ENCODE assay signal across 9 cellular contexts in genomic region chr1:37752213-37752582, GRCh38. TPM values are rescaled to one million over a fixed set of nuclear protein-coding genes. Genes with fewer than 3 reads are reported as not detected.
DNase-seq lines count a peak whose midpoint lies in the region; ATAC-seq and TF ChIP-seq lines count a peak whose summit lies in the region.
"Had no signal": no experiment of that assay in that cellular context is flagged by ENCODE, and none has a peak within 500 bp of the region (broad histone marks: within the 10 kb centered on the region; RNA-seq: fewer than 3 reads in every experiment).

No MANE protein-coding gene starts in this region.

- no peak overlapping the region for H2AFZ ChIP-seq in mammary epithelial cell (ENCODE audit: low read depth, low read length)

- dilution Hi-C loops in mammary epithelial cell (cut with HindIII; ENCODE audit: low sequenced_read_pairs): no loop called here

- no peaks in the 10 kb centered on the region for H3K9me3 Mint-ChIP-seq in natural killer cell treated with Interleukin-12 subunit alpha and Interleukin-12 subunit beta and Interleukin-15 and Interleukin-18, amount 100 ng/mL, for 72 hours

- H3K27me3 Mint-ChIP-seq in natural killer cell treated with Interleukin-12 subunit alpha and Interleukin-12 subunit beta and Interleukin-15 and Interleukin-18, amount 100 ng/mL, for 72 hours: peaks cover 21 to 33% of the 10 kb centered on the region in 2 donors

- no peak overlapping the region for H3K27ac ChIP-seq in mammary epithelial cell (ENCODE audit: insufficient read depth, low read depth, low read length)

- no peaks in the 10 kb centered on the region for H3K9me3 ChIP-seq in mammary epithelial cell (replicated peaks; ENCODE audit: insufficient read depth, low read length)

- H3K27me3 ChIP-seq in mammary epithelial cell (ENCODE audit: insufficient read depth, low read length): peaks cover 20% of the 10 kb centered on the region

- no peak overlapping the region for H3K27ac Mint-ChIP-seq in natural killer cell treated with Interleukin-12 subunit alpha and Interleukin-12 subunit beta and Interleukin-15 and Interleukin-18, amount 100 ng/mL, for 72 hours

- H3K36me3 ChIP-seq in mammary epithelial cell (ENCODE audit: insufficient read depth, low read length): no peaks in the 10 kb centered on the region

- no peak for TF ChIP-seq CTCF in mammary epithelial cell (conservative IDR thresholded peaks at IDR 0.05 in 1 of 2, IDR thresholded peaks at IDR 0.05 in 1 of 2; ENCODE audit: extremely low read depth in 1 of 2, insufficient read depth in 1 of 2, low read depth in 1 of 2, low read length in 2 of 2)

- H3K4me2 ChIP-seq in mammary epithelial cell (ENCODE audit: insufficient read depth, low read depth, low read length): peak overlapping the region; percentile 26

- DNase-seq in DMS53 treated with DMSO at 0.1 percent for 48 hours (lab: John Stamatoyannopoulos, UW; ENCODE audit: unreplicated experiment) (peak; percentile 24), NCI-H146 treated with DMSO at 0.1 percent for 48 hours (lab: John Stamatoyannopoulos, UW; ENCODE audit: unreplicated experiment) (peak; percentile 1), mammary epithelial cell (no peak), SKM-1 treated with dmso at 0.1 percent for 144 hours (lab: John Stamatoyannopoulos, UW; ENCODE audit: unreplicated experiment) (no peak), GF-D8 (lab: John Stamatoyannopoulos, UW) (no peak)
- no peak for DNase-seq in natural killer cell treated with Interleukin-12 subunit alpha and Interleukin-12 subunit beta and Interleukin-15 and Interleukin-18, amount 100 ng/mL, for 72 hours (ENCODE audit: low spot score)

- no peak for ATAC-seq in natural killer cell treated with Interleukin-12 subunit alpha and Interleukin-12 subunit beta and Interleukin-15 and Interleukin-18, amount 100 ng/mL, for 72 hours
- no peak for ATAC-seq in HG02884 (IDR thresholded peaks at IDR 0.05; ENCODE audit: unreplicated experiment)
- no peak for ATAC-seq in HG02798 (IDR thresholded peaks at IDR 0.05; ENCODE audit: poor library complexity, unreplicated experiment)

- BruUV-seq in mammary epithelial cell (replicated peaks; lab: Mats Ljungman, UMichigan): no TSS peak

- H3K4me1 Mint-ChIP-seq in natural killer cell treated with Interleukin-12 subunit alpha and Interleukin-12 subunit beta and Interleukin-15 and Interleukin-18, amount 100 ng/mL, for 72 hours (ENCODE audit: low read depth in 2 of 2): peaks cover 4 to 5% of the 10 kb centered on the region in 2 donors

- H3K36me3 Mint-ChIP-seq in natural killer cell treated with Interleukin-12 subunit alpha and Interleukin-12 subunit beta and Interleukin-15 and Interleukin-18, amount 100 ng/mL, for 72 hours: no peaks in the 10 kb centered on the region

- H3K79me2 ChIP-seq in mammary epithelial cell (ENCODE audit: insufficient read depth, low read length): no peaks in the 10 kb centered on the region

- H3K4me3 ChIP-seq in mammary epithelial cell (replicated peaks in 1 of 3; ENCODE audit: insufficient read depth in 1 of 3, low read depth in 2 of 3, low read length in 3 of 3): no peak overlapping the region

- no peak overlapping the region for H3K9ac ChIP-seq in mammary epithelial cell (ENCODE audit: insufficient read depth, low read length)

- no peaks in the 10 kb centered on the region for H3K4me1 ChIP-seq in mammary epithelial cell (ENCODE audit: insufficient read depth, low read length)

- no peaks in the 10 kb centered on the region for H4K20me1 ChIP-seq in mammary epithelial cell (ENCODE audit: insufficient read depth, low read length)

- in situ Hi-C loops in mammary epithelial cell (cut with MboI; ENCODE audit: low sequenced_read_pairs in 2 of 2): no loop called here

- CTCF ChIA-PET in mammary epithelial cell (lab: Charles Lee; ENCODE audit: low non-redundant PET): no interaction called here

- intact Hi-C loops in mammary epithelial cell (cut with micrococcal nuclease): loop anchor here (1.0 kb wide), 1 partner anchor 11 kb away; no protein-coding TSS in a partner anchor

- peak overlapping the region; percentile 45 for H3K4me3 Mint-ChIP-seq in natural killer cell treated with Interleukin-12 subunit alpha and Interleukin-12 subunit beta and Interleukin-15 and Interleukin-18, amount 100 ng/mL, for 72 hours

- WGBS in mammary epithelial cell (ENCODE audit: low coverage, missing lambda C conversion rate): 35% methylated on average over 10 of the region's 11 CpGs

RNA-seq across cellular contexts. Expression of gene EPHA10, which starts 12.7 kb away (rescaled TPM):
- not detected for total RNA-seq in mammary epithelial cell
- not detected for polyA plus RNA-seq in mammary epithelial cell
- polyA minus RNA-seq in mammary epithelial cell: 1.1 TPM
- total RNA-seq in natural killer cell treated with Interleukin-12 subunit alpha and Interleukin-12 subunit beta and Interleukin-15 and Interleukin-18, amount 100 ng/mL, for 72 hours: not detected
- total RNA-seq: pulmonary artery endothelial cell had no signal

RNA-seq across cellular contexts. Expression of gene MANEAL, which starts 41.4 kb away (rescaled TPM):
- total RNA-seq in mammary epithelial cell: 1 to 10 TPM in 1 of 2 donors, under 1 TPM in 1; 0.50 to 4.7 TPM
- 4.6 TPM for polyA plus RNA-seq in mammary epithelial cell
- 7.0 TPM for polyA minus RNA-seq in mammary epithelial cell
- total RNA-seq in natural killer cell treated with Interleukin-12 subunit alpha and Interleukin-12 subunit beta and Interleukin-15 and Interleukin-18, amount 100 ng/mL, for 72 hours: 1 to 10 TPM; 2.8 to 9.0 TPM

RNA-seq across cellular contexts. Expression of gene C1orf122, which starts 55.4 kb away (rescaled TPM):
- 10 to 100 TPM; 13.0 to 73.6 TPM for total RNA-seq in mammary epithelial cell
- polyA plus RNA-seq in mammary epithelial cell: 26.5 TPM
- 4.3 TPM for polyA minus RNA-seq in mammary epithelial cell
- total RNA-seq in natural killer cell treated with Interleukin-12 subunit alpha and Interleukin-12 subunit beta and Interleukin-15 and Interleukin-18, amount 100 ng/mL, for 72 hours: 10 to 100 TPM; 29.2 to 33.3 TPM

RNA-seq across cellular contexts. Expression of gene YRDC, which starts 55.8 kb away (rescaled TPM):
- total RNA-seq in mammary epithelial cell: 10 to 100 TPM; 18.0 to 27.7 TPM
- polyA plus RNA-seq in mammary epithelial cell: 26.6 TPM
- polyA minus RNA-seq in mammary epithelial cell: 12.1 TPM
- 10 to 100 TPM; 72.0 to 82.9 TPM for total RNA-seq in natural killer cell treated with Interleukin-12 subunit alpha and Interleukin-12 subunit beta and Interleukin-15 and Interleukin-18, amount 100 ng/mL, for 72 hours

RNA-seq across cellular contexts. Expression of gene CDCA8, which starts 59.9 kb away (rescaled TPM):
- total RNA-seq in mammary epithelial cell: 10 to 100 TPM in 1 of 2 donors, 1 to 10 TPM in 1; 1.0 to 30.0 TPM
- 47.0 TPM for polyA plus RNA-seq in mammary epithelial cell
- 32.4 TPM for polyA minus RNA-seq in mammary epithelial cell
- total RNA-seq in natural killer cell treated with Interleukin-12 subunit alpha and Interleukin-12 subunit beta and Interleukin-15 and Interleukin-18, amount 100 ng/mL, for 72 hours: 10 to 100 TPM; 29.8 to 60.4 TPM

Comparison
In these comparisons a context has a peak if more than half of its experiments do, and no peak if none do; other contexts are left out.
1. DNase-seq: peak in DMS53 treated with DMSO at 0.1 percent for 48 hours (single experiment) and NCI-H146 treated with DMSO at 0.1 percent for 48 hours (single experiment); none in mammary epithelial cell (single experiment), natural killer cell treated with Interleukin-12 subunit alpha and Interleukin-12 subunit beta and Interleukin-15 and Interleukin-18, amount 100 ng/mL, for 72 hours (single experiment), SKM-1 treated with dmso at 0.1 percent for 144 hours (single experiment) and GF-D8 (single experiment).